ENCODE assay signal across 8 cellular contexts in the genomic region with DNA sequence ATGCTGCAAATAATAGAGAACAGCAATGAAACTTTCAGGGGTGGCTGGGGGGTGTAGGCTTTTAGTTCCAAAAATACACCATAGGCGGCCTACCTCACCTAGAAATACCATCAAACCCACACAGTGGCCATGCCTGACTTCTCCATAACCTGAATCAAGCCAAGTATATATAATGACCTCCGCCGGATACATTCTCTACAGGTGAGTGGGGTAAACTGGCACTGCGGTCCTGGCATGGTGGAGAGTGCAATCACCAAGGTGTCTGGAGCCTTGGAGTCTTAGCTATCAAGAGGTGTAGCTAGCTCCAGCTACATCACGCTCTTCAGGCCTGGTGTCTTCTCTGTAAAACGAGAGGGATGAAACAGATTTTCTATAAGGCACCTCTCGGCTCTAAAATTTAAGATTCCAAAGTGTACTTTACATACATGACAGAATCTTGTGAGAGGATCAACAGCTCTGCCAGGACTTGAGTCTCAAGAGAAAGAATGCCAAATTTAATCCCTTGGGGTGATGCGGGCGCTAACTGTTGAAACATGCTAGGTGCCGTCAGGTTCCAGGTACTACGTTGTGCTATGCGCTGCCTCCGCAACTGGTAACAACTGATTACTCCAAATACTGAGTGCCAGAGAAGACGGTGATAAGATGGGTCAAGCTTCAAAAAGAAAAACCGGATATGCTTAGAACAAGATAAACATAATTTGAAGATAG. TPM values are rescaled to one million over a fixed set of nuclear protein-coding genes. Genes with fewer than 3 reads are reported as not detected.
DNase-seq lines count a peak whose midpoint lies in the region; ATAC-seq and TF ChIP-seq lines count a peak whose summit lies in the region.

No MANE protein-coding gene starts in this region.

- DNase-seq in NCI-H2196 (lab: John Stamatoyannopoulos, UW; ENCODE audit: unreplicated experiment) = peak; percentile 35
- no peak for DNase-seq in NCI-H2196 treated with DMSO at 0.1 percent for 48 hours (lab: John Stamatoyannopoulos, UW; ENCODE audit: unreplicated experiment)
- DNase-seq in left lobe of liver (ENCODE audit: low spot score) = no peak

- H3K9me3 ChIP-seq in subcutaneous abdominal adipose tissue (ENCODE audit: control insufficient read depth in 5 of 5, low read length in 5 of 5) = no peaks in the 10 kb centered on the region

- H3K4me1 Mint-ChIP-seq in brain = peaks cover 67% of the 10 kb centered on the region

- H3K36me3 ChIP-seq in subcutaneous abdominal adipose tissue (ENCODE audit: control insufficient read depth in 5 of 5, insufficient read depth in 5 of 5, low read length in 5 of 5) = peaks cover 0 to 2% (median 0%) of the 10 kb centered on the region in 5 donors

- peak overlapping the region; percentile 89 to 97 (median 93) for H3K4me3 Mint-ChIP-seq in brain

- no peak for TF ChIP-seq CTCF in brain (conservative IDR thresholded peaks at IDR 0.05)

- H3K27ac ChIP-seq in subcutaneous abdominal adipose tissue (ENCODE audit: low read depth, low read length) = peak overlapping the region; percentile 99

- H3K9me3 Mint-ChIP-seq in brain = no peaks in the 10 kb centered on the region

- peak overlapping the region; percentile 78 to 94 (median 91) for H3K4me3 ChIP-seq in subcutaneous abdominal adipose tissue (ENCODE audit: low read depth in 1 of 5, low read length in 5 of 5)

- H3K27me3 Mint-ChIP-seq in brain = peaks cover 3% of the 10 kb centered on the region

- peak overlapping the region; percentile 92 to 99 (median 96) for H3K27ac Mint-ChIP-seq in brain

- peaks cover 19% of the 10 kb centered on the region for H3K36me3 Mint-ChIP-seq in brain

- H3K9ac ChIP-seq in subcutaneous abdominal adipose tissue (ENCODE audit: low read length in 5 of 5) = peak overlapping the region; percentile 60 to 97 (median 94)

- TF ChIP-seq POLR2A in Raji (IDR thresholded peaks at IDR 0.05; ENCODE audit: insufficient read depth, low read depth, low read length) = 0 out of 2 replicates have a peak, but pooled peaks have one; percentile 28

- H3K4me1 ChIP-seq in subcutaneous abdominal adipose tissue (ENCODE audit: control insufficient read depth in 5 of 5, insufficient read depth in 5 of 5, low read length in 5 of 5) = peaks cover 7 to 55% (median 45%) of the 10 kb centered on the region in 5 donors

- H3K27me3 ChIP-seq in subcutaneous abdominal adipose tissue (ENCODE audit: control insufficient read depth in 5 of 5, insufficient read depth in 4 of 5, low read length in 5 of 5) = no peaks in the 10 kb centered on the region

- peak; percentile 7 for ATAC-seq in left lobe of liver
- ATAC-seq in GM19324 (IDR thresholded peaks at IDR 0.05; ENCODE audit: low FRiP score, unreplicated experiment) = no peak
- ATAC-seq in HG02623 (IDR thresholded peaks at IDR 0.05; ENCODE audit: unreplicated experiment) = no peak

RNA-seq across cellular contexts. Expression of a gene that starts 1.0 kb away (rescaled TPM):
- polyA plus RNA-seq in brain (ENCODE audit: insufficient read depth, low read depth, low replicate concordance) = 7.5 TPM
- total RNA-seq in left lobe of liver = 5.7 TPM

RNA-seq across cellular contexts. Expression of a gene that starts 1.9 kb away (rescaled TPM):
- polyA plus RNA-seq in brain (ENCODE audit: insufficient read depth, low read depth, low replicate concordance) = 8.0 TPM
- 12.1 TPM for total RNA-seq in left lobe of liver

RNA-seq across cellular contexts. Expression of a gene that starts 37.3 kb away (rescaled TPM):
- 1.5 TPM for polyA plus RNA-seq in brain (ENCODE audit: insufficient read depth, low read depth, low replicate concordance)
- 0.45 TPM for total RNA-seq in left lobe of liver

RNA-seq across cellular contexts. Expression of a gene that starts 37.9 kb away (rescaled TPM):
- 239 TPM for polyA plus RNA-seq in brain (ENCODE audit: insufficient read depth, low read depth, low replicate concordance)
- 1.3 TPM for total RNA-seq in left lobe of liver

RNA-seq across cellular contexts. Expression of a gene that starts 47.1 kb away (rescaled TPM):
- polyA plus RNA-seq in brain (ENCODE audit: insufficient read depth, low read depth, low replicate concordance) = 0.31 TPM
- 0.18 TPM for total RNA-seq in left lobe of liver
